ENCODE assay signal across 15 cellular contexts in the genomic region with DNA sequence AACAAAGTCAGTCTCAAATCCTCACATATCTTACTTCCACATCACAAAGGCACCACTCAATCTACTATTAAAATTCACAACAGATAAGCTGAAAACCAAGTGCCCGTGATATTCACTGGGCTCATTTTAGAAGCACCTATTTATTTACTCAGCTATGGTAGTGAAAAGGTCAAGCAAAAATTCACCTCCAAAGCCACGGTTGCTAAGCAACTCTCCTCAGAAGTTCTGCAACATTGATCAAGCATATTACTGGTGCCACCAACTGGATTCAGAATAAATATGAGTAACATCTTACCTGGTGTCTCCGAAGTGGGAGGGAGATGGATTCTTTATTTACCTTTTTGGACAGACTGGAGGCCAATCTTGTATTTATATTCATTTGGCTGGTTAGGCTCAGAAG.
DNase-seq lines count a peak whose midpoint lies in the region; ATAC-seq and TF ChIP-seq lines count a peak whose summit lies in the region.
"Had no signal": no experiment of that assay in that cellular context is flagged by ENCODE, and none has a peak within 500 bp of the region (broad histone marks: within the 10 kb centered on the region; RNA-seq: fewer than 3 reads in every experiment).

No MANE protein-coding gene starts in this region.

- no peak overlapping the region for H3K4me2 ChIP-seq in neural cell (ENCODE audit: low read length)

- no peak for TF ChIP-seq EP300 in neural cell (conservative IDR thresholded peaks at IDR 0.05; ENCODE audit: poor library complexity, severe bottlenecking)

- H3K36me3 ChIP-seq in neural cell (ENCODE audit: insufficient read depth, low read length) (no peaks in the 10 kb centered on the region), heart right ventricle (no peaks in the 10 kb centered on the region)
- H3K36me3 ChIP-seq: ascending aorta, tibial nerve had no signal

- no peak overlapping the region for H3K27ac Mint-ChIP-seq in endothelial cell (ENCODE audit: unreplicated experiment)
- H3K27ac Mint-ChIP-seq: activated T-cell treated with anti-CD3 and anti-CD28 coated beads, Interleukin-2, amount 50 U/mL, for 24 hours had no signal

- no peaks in the 10 kb centered on the region for H3K9me3 Mint-ChIP-seq in endothelial cell (ENCODE audit: unreplicated experiment)

- no peak overlapping the region for H3K27ac ChIP-seq in neural cell (ENCODE audit: low read length)
- H3K27ac ChIP-seq in heart right ventricle: no peak overlapping the region
- H3K27ac ChIP-seq: ascending aorta, dorsolateral prefrontal cortex, SK-N-MC, tibial nerve had no signal

- no peaks in the 10 kb centered on the region for H3K9me2 ChIP-seq in neural cell (ENCODE audit: insufficient read depth, low read length)

- H3K27me3 ChIP-seq in neural cell (ENCODE audit: insufficient read depth, low read depth, low read length): no peaks in the 10 kb centered on the region
- no peaks in the 10 kb centered on the region for H3K27me3 ChIP-seq in heart right ventricle
- H3K27me3 ChIP-seq: ascending aorta, dorsolateral prefrontal cortex, tibial nerve had no signal

- DNase-seq in NCI-H2196 (lab: John Stamatoyannopoulos, UW; ENCODE audit: unreplicated experiment): peak; percentile 70
- no peak for DNase-seq in NCI-H1436 treated with DMSO at 0.1 percent for 48 hours (lab: John Stamatoyannopoulos, UW)
- DNase-seq in heart right ventricle: no peak
- DNase-seq in endothelial cell (ENCODE audit: low spot score): no peak
- no peak for DNase-seq in COLO829 (ENCODE audit: low spot score)
- DNase-seq: activated T-cell treated with anti-CD3 and anti-CD28 coated beads, Interleukin-2, amount 50 U/mL, for 24 hours; Calu3; dorsolateral prefrontal cortex; NCI-H446 treated with DMSO at 0.1 percent for 48 hours had no signal

- no peaks in the 10 kb centered on the region for H3K36me3 Mint-ChIP-seq in endothelial cell (ENCODE audit: low read depth, unreplicated experiment)

- H3K4me1 ChIP-seq in heart right ventricle: no peaks in the 10 kb centered on the region
- H3K4me1 ChIP-seq: ascending aorta, tibial nerve had no signal

- intact Hi-C loops in heart right ventricle (cut with DNase I): no loop called here

- H3K79me2 ChIP-seq in neural cell (replicated peaks; ENCODE audit: insufficient read depth, low read length): no peaks in the 10 kb centered on the region

- no peaks in the 10 kb centered on the region for H3F3A ChIP-seq in neural cell (ENCODE audit: insufficient read depth, low read length, poor library complexity, severe bottlenecking)

- no peak overlapping the region for H3K4me3 Mint-ChIP-seq in endothelial cell (ENCODE audit: unreplicated experiment)
- H3K4me3 Mint-ChIP-seq: activated T-cell treated with anti-CD3 and anti-CD28 coated beads, Interleukin-2, amount 50 U/mL, for 24 hours had no signal

- WGBS in heart right ventricle, 2 donors: 76 to 80% methylated on average over 3 of the region's 3 CpGs

- no peaks in the 10 kb centered on the region for H4K20me1 ChIP-seq in neural cell (ENCODE audit: insufficient read depth)

- peaks cover 6% of the 10 kb centered on the region for H3K4me1 Mint-ChIP-seq in endothelial cell (ENCODE audit: unreplicated experiment)

- ATAC-seq in GM18511 (IDR thresholded peaks at IDR 0.05; ENCODE audit: unreplicated experiment) (peak; percentile 94), HG03135 (IDR thresholded peaks at IDR 0.05; ENCODE audit: unreplicated experiment) (peak; percentile 52), heart right ventricle (no peak)

- H2AFZ ChIP-seq in neural cell (ENCODE audit: low read depth, low read length): no peak overlapping the region

- peak; percentile 35 for TF ChIP-seq CTCF in neural cell (IDR thresholded peaks at IDR 0.05; ENCODE audit: poor library complexity, severe bottlenecking)
- no peak for TF ChIP-seq CTCF in heart right ventricle (IDR thresholded peaks at IDR 0.05)
- TF ChIP-seq CTCF in endothelial cell (IDR thresholded peaks at IDR 0.05; ENCODE audit: unreplicated experiment): no peak

- peak; percentile 51 for TF ChIP-seq RAD21 in neural cell (conservative IDR thresholded peaks at IDR 0.05)

- H3K27me3 Mint-ChIP-seq in endothelial cell (ENCODE audit: unreplicated experiment): peaks cover 1% of the 10 kb centered on the region
- H3K27me3 Mint-ChIP-seq: activated T-cell treated with anti-CD3 and anti-CD28 coated beads, Interleukin-2, amount 50 U/mL, for 24 hours had no signal

- H3K9me3 ChIP-seq in neural cell (ENCODE audit: low read length): no peaks in the 10 kb centered on the region
- peaks cover 0 to 16% (median 0%) of the 10 kb centered on the region in 11 donors for H3K9me3 ChIP-seq in heart right ventricle
- H3K9me3 ChIP-seq: ascending aorta had no signal

- H3K9ac ChIP-seq in neural cell (ENCODE audit: low read length): no peak overlapping the region

- H3K4me3 ChIP-seq in neural cell (ENCODE audit: low read length) (no peak overlapping the region), heart right ventricle (no peak overlapping the region)
- H3K4me3 ChIP-seq: ascending aorta, dorsolateral prefrontal cortex, SK-N-MC, tibial nerve had no signal

TF ChIP-seq in neural cell, 6 proteins besides CTCF, POLR2A, EP300 and RAD21:
- TF ChIP-seq SMC3 (conservative IDR thresholded peaks at IDR 0.05; ENCODE audit: poor library complexity): peak; percentile 27
- TF ChIP-seq TAF1 (IDR thresholded peaks at IDR 0.05; ENCODE audit: low read depth): no peak

Comparison
In these comparisons a context has a peak if more than half of its experiments do, and no peak if none do; other contexts are left out.
1. ATAC-seq: peak in GM18511 (single experiment) and HG03135 (single experiment); none in heart right ventricle (0 of 8).